ENCODE assay signal across 4 cellular contexts in the genomic region with DNA sequence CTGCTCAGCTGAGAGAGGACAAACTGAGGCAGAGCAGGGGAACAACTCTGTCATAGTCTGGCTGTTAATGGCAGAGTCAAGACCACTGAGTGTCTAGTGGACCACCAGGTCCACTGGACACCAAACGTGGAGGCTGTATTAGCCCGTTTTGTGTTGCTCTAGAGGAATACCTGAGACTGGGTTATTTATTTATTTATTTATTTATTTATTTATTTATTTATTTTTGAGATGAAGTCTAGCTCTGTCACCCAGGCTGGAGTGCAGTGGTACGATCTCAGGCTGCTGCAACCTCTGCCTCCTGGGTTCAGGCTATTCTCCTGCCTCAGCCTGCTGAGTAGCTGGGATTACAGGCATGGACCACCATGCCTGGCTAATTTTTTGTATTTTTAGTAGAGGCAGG. TPM values are rescaled to one million over a fixed set of nuclear protein-coding genes. Genes with fewer than 3 reads are reported as not detected.
"Had no signal": no experiment of that assay in that cellular context is flagged by ENCODE, and none has a peak within 500 bp of the region (broad histone marks: within the 10 kb centered on the region; RNA-seq: fewer than 3 reads in every experiment).

No MANE protein-coding gene starts in this region.

RNA-seq across cellular contexts. Expression of a gene that starts 40.6 kb away (rescaled TPM):
- total RNA-seq: GM23248, H4, H9, HFFc6 had no signal
- polyA plus RNA-seq: GM23248 had no signal
